In genomic region chr9:91253488-91253887, GRCh38 we compare ENCODE assay signal across 10 cellular contexts.
DNase-seq lines count a peak whose midpoint lies in the region; ATAC-seq and TF ChIP-seq lines count a peak whose summit lies in the region.
"Had no signal": no experiment of that assay in that cellular context is flagged by ENCODE, and none has a peak within 500 bp of the region (broad histone marks: within the 10 kb centered on the region; RNA-seq: fewer than 3 reads in every experiment).

No MANE protein-coding gene starts in this region.

- no peaks in the 10 kb centered on the region for H3K4me1 ChIP-seq in CD8-positive, alpha-beta T cell (ENCODE audit: insufficient read depth, low read length)
- no peaks in the 10 kb centered on the region for H3K4me1 ChIP-seq in foreskin keratinocyte
- H3K4me1 ChIP-seq: HAP-1 had no signal

- POLR2A ChIA-PET in CD8-positive, alpha-beta T cell (lab: Charles Lee): no interaction called here

- TF ChIP-seq CTCF in CD8-positive, alpha-beta T cell (IDR thresholded peaks at IDR 0.05): no peak
- TF ChIP-seq CTCF in GM12875 (IDR thresholded peaks at IDR 0.05; ENCODE audit: borderline replicate concordance, insufficient read depth, low read depth, low read length) (peak; percentile 16; the same call in 1 of the 2 replicates), foreskin keratinocyte (conservative IDR thresholded peaks at IDR 0.05) (peak; percentile 45)

- H3K4me3 ChIP-seq in CD8-positive, alpha-beta T cell (ENCODE audit: low read depth, low read length): no peak overlapping the region
- H3K4me3 ChIP-seq in GM12875 (ENCODE audit: low read depth, low read length): no peak overlapping the region
- H3K4me3 ChIP-seq: HAP-1 had no signal

- intact Hi-C loops in CD8-positive, alpha-beta T cell (cut with DNase I, micrococcal nuclease): loop anchor here in 1 of 2 experiments (5.0 to 10.0 kb wide), 2 partner anchors 216 to 339 kb away; no protein-coding TSS in a partner anchor

- H3K9me3 Mint-ChIP-seq in CD8-positive, alpha-beta T cell: no peaks in the 10 kb centered on the region

- CTCF ChIA-PET in CD8-positive, alpha-beta T cell (lab: Charles Lee): interaction anchor here (1.2 to 2.0 kb wide), 3 partner anchors 159 to 216 kb away, joined by 3 to 9 read pairs (median 7); no protein-coding TSS in a partner anchor

- no peaks in the 10 kb centered on the region for H3K9me3 ChIP-seq in CD8-positive, alpha-beta T cell (ENCODE audit: low read length)
- H3K9me3 ChIP-seq: HAP-1 had no signal

- H3K27me3 ChIP-seq in CD8-positive, alpha-beta T cell (ENCODE audit: insufficient read depth, low read length): no peaks in the 10 kb centered on the region
- no peaks in the 10 kb centered on the region for H3K27me3 ChIP-seq in foreskin keratinocyte

- peak in 2 of 7 experiments; percentile 7 to 15 for DNase-seq in CD8-positive, alpha-beta T cell
- DNase-seq in SW480 (ENCODE audit: low spot score) (peak; percentile 4), foreskin keratinocyte (no peak), NCI-H1694 treated with DMSO at 0.1 percent for 48 hours (lab: John Stamatoyannopoulos, UW) (no peak)
- DNase-seq: left colon; stimulated activated naive CD4-positive, alpha-beta T cell treated with Interleukin-2 at 50 U/mL for 16 hours had no signal

- H3K27me3 Mint-ChIP-seq in CD8-positive, alpha-beta T cell (ENCODE audit: low read depth): no peaks in the 10 kb centered on the region

- peak; percentile 80 for ATAC-seq in CD8-positive, alpha-beta T cell
- no peak for ATAC-seq in foreskin keratinocyte
- ATAC-seq in HG03196 (IDR thresholded peaks at IDR 0.05; ENCODE audit: unreplicated experiment): no peak
- no peak for ATAC-seq in GM21528 (IDR thresholded peaks at IDR 0.05; ENCODE audit: low FRiP score, unreplicated experiment)
- ATAC-seq: left colon had no signal

- H3K4me1 Mint-ChIP-seq in CD8-positive, alpha-beta T cell (ENCODE audit: low read depth): peaks cover 19% of the 10 kb centered on the region

- no peaks in the 10 kb centered on the region for H3K36me3 Mint-ChIP-seq in CD8-positive, alpha-beta T cell

- H3K36me3 ChIP-seq in CD8-positive, alpha-beta T cell (ENCODE audit: insufficient read depth, low read length): no peaks in the 10 kb centered on the region
- H3K36me3 ChIP-seq: HAP-1 had no signal

- no peak overlapping the region for H3K4me3 Mint-ChIP-seq in CD8-positive, alpha-beta T cell

- no peak overlapping the region for H3K27ac ChIP-seq in CD8-positive, alpha-beta T cell (ENCODE audit: low read depth, low read length)
- H3K27ac ChIP-seq in foreskin keratinocyte: no peak overlapping the region

- H3K27ac Mint-ChIP-seq in CD8-positive, alpha-beta T cell: no peak overlapping the region
